18 cellular contexts compared by ENCODE assay signal in genomic region chr7:43076606-43077005, GRCh38. TPM values are rescaled to one million over a fixed set of nuclear protein-coding genes. Genes with fewer than 3 reads are reported as not detected.
DNase-seq lines count a peak whose midpoint lies in the region; ATAC-seq, FAIRE-seq and TF ChIP-seq lines count a peak whose summit lies in the region.
"Had no signal": no experiment of that assay in that cellular context is flagged by ENCODE, and none has a peak within 500 bp of the region (broad histone marks: within the 10 kb centered on the region; RNA-seq: fewer than 3 reads in every experiment).

No MANE protein-coding gene starts in this region.

- H3K9me3 ChIP-seq in GM12878 (replicated peaks; ENCODE audit: control insufficient read depth, insufficient read depth, low read length) (peaks cover 11% of the 10 kb centered on the region), upper lobe of left lung (no peaks in the 10 kb centered on the region)
- H3K9me3 ChIP-seq: BE2C had no signal

- TF ChIP-seq POLR2A in GM12878 (IDR thresholded peaks at IDR 0.05; ENCODE audit: low read depth, low read length) (no peak), upper lobe of left lung (IDR thresholded peaks at IDR 0.05) (no peak)

- TF ChIP-seq RAD21 in GM12878 (IDR thresholded peaks at IDR 0.05; ENCODE audit: insufficient read depth, low read depth, low read length) = no peak

- H3K27ac ChIP-seq in KMS-11 = peak overlapping the region; percentile 93
- peak overlapping the region; percentile 21 for H3K27ac ChIP-seq in GM12878 (ENCODE audit: control insufficient read depth, insufficient read depth)
- no peak overlapping the region for H3K27ac ChIP-seq in upper lobe of left lung
- H3K27ac ChIP-seq: SK-N-MC had no signal

- H3K9ac ChIP-seq in KMS-11 (no peak overlapping the region), GM12878 (ENCODE audit: control insufficient read depth, insufficient read depth, low read length) (no peak overlapping the region)

- peak overlapping the region in 1 of 2 donors; percentile 60 for H3K27ac Mint-ChIP-seq in stimulated activated naive CD8-positive, alpha-beta T cell treated with anti-CD3 and anti-CD28 coated beads, Interleukin-15, amount 100 ng/mL, for 72 hours

- H3K4me2 ChIP-seq in KMS-11 (no peak overlapping the region), GM12878 (ENCODE audit: control insufficient read depth, insufficient read depth) (no peak overlapping the region; the same call in 1 of the 2 replicates)

- no peak for FAIRE-seq in GM12878 (lab: Jason Lieb, UNC)

- H3K27me3 ChIP-seq in KMS-11 (ENCODE audit: insufficient read depth, low read depth) (no peaks in the 10 kb centered on the region), GM12878 (replicated peaks in 1 of 2; ENCODE audit: control insufficient read depth in 2 of 2, insufficient read depth in 2 of 2, low read length in 1 of 2) (no peaks in the 10 kb centered on the region), upper lobe of left lung (no peaks in the 10 kb centered on the region)
- H3K27me3 ChIP-seq: BE2C had no signal

- intact Hi-C loops in GM12878 (cut with micrococcal nuclease; ENCODE audit: unreplicated experiment) = loop anchor here (10.0 kb wide), 1 partner anchor 378 kb away; no protein-coding TSS in a partner anchor

- TF ChIP-seq EP300 in GM12878 (IDR thresholded peaks at IDR 0.05; ENCODE audit: borderline replicate concordance in 1 of 2, control insufficient read depth in 1 of 2, low read depth in 2 of 2, low read length in 2 of 2) (no peak), upper lobe of left lung (IDR thresholded peaks at IDR 0.05) (no peak)

- H3K79me2 ChIP-seq in KMS-11 (ENCODE audit: insufficient read depth, low read depth) (no peaks in the 10 kb centered on the region), GM12878 (ENCODE audit: control insufficient read depth, insufficient read depth, low read length) (no peaks in the 10 kb centered on the region)

- DNase-seq in stimulated activated naive CD8-positive, alpha-beta T cell treated with anti-CD3 and anti-CD28 coated beads, Interleukin-15, amount 100 ng/mL, for 72 hours = no peak
- no peak for DNase-seq in stimulated activated naive CD8-positive, alpha-beta T cell treated with anti-CD3 and anti-CD28 coated beads, Interleukin-15, Interleukin-2, amounts not matched to agents 100 U/mL and 50 U/mL, for 24 hours
- DNase-seq in GM12878 (ENCODE audit: low read depth, low spot score) (no peak), C1 segment of cervical spinal cord (lab: John Stamatoyannopoulos, UW) (no peak), upper lobe of left lung (no peak)
- no peak for DNase-seq in activated effector memory CD4-positive, alpha-beta T cell treated with anti-CD3 and anti-CD28 coated beads, Interleukin-2, amount 50 U/mL, for 16 hours
- DNase-seq: BE2C, DMS 273 treated with DMSO at 0.1 percent for 48 hours, NCI-H1048, NCI-H2107, NCI-H345, NCI-H69 had no signal

- WGBS in GM12878 (ENCODE audit: insufficient coverage, insufficient replicate concordance, low lambda C conversion rate, missing lambda C conversion rate) = 96% methylated on average over 14 of the region's 14 CpGs
- WGBS in upper lobe of left lung, 2 donors = 90 to 93% methylated on average over 14 of the region's 14 CpGs

- H4K20me1 ChIP-seq in KMS-11 (ENCODE audit: insufficient read depth) (no peaks in the 10 kb centered on the region), GM12878 (ENCODE audit: control insufficient read depth, insufficient read depth) (no peaks in the 10 kb centered on the region)

- POLR2A ChIA-PET in GM12878 (lab: Charles Lee) = interaction anchor here (0.7 to 1.5 kb wide), 6 partner anchors 18 to 493 kb away, joined by 3 to 6 read pairs (median 4); no protein-coding TSS in a partner anchor

- CTCF ChIA-PET in GM12878 (lab: Yijun Ruan, JAX) = interaction anchor here (0.8 to 3.6 kb wide), 9 partner anchors 8 to 659 kb away, joined by 3 to 16 read pairs (median 3); no protein-coding TSS in a partner anchor

- H3K9me3 Mint-ChIP-seq in stimulated activated naive CD8-positive, alpha-beta T cell treated with anti-CD3 and anti-CD28 coated beads, Interleukin-15, amount 100 ng/mL, for 72 hours = peaks cover 0 to 11% of the 10 kb centered on the region in 2 donors
- H3K9me3 Mint-ChIP-seq: H9 had no signal

- H3K4me1 ChIP-seq in KMS-11 (ENCODE audit: low read depth, poor library complexity, severe bottlenecking) (peaks cover 58% of the 10 kb centered on the region), GM12878 (ENCODE audit: control insufficient read depth, insufficient read depth, low read length) (peaks cover 13% of the 10 kb centered on the region), upper lobe of left lung (no peaks in the 10 kb centered on the region)
- H3K4me1 ChIP-seq: BE2C had no signal

- peaks cover 50% of the 10 kb centered on the region for H3K27me3 Mint-ChIP-seq in stimulated activated naive CD8-positive, alpha-beta T cell treated with anti-CD3 and anti-CD28 coated beads, Interleukin-15, amount 100 ng/mL, for 72 hours

- in situ Hi-C loops in GM12878 (cut with MboI) = no loop called here

- SMC1A ChIA-PET in GM12878 (lab: Charles Lee; ENCODE audit: uncharacterized antibody, unreplicated experiment) = interaction anchor here (0.7 to 3.8 kb wide), 15 partner anchors 9 to 238 kb away, joined by 3 to 52 read pairs (median 5); no protein-coding TSS in a partner anchor

- no TSS peak for BruUV-seq in GM12878 (replicated peaks; lab: Mats Ljungman, UMichigan)

- no peak overlapping the region for H3K4me3 ChIP-seq in KMS-11 (IDR thresholded peaks at IDR 0.05; ENCODE audit: insufficient read depth, low read depth, low read length)
- no peak overlapping the region for H3K4me3 ChIP-seq in GM12878
- H3K4me3 ChIP-seq in upper lobe of left lung = no peak overlapping the region
- H3K4me3 ChIP-seq: SK-N-MC had no signal

- no peak for TF ChIP-seq CTCF in KMS-11 (conservative IDR thresholded peaks at IDR 0.05; ENCODE audit: low read depth, low read length)
- TF ChIP-seq CTCF in GM12878 (IDR thresholded peaks at IDR 0.05 in 2 of 3, conservative IDR thresholded peaks at IDR 0.05 in 1 of 3; ENCODE audit: control insufficient read depth in 2 of 3, extremely low read depth in 1 of 3, insufficient read depth in 1 of 3, low read depth in 3 of 3, low read length in 3 of 3) = no peak
- no peak for TF ChIP-seq CTCF in upper lobe of left lung (IDR thresholded peaks at IDR 0.05)

- RAD21 ChIA-PET in GM12878 (lab: Charles Lee; ENCODE audit: unreplicated experiment) = interaction anchor here (0.8 to 3.0 kb wide), 7 partner anchors 19 to 144 kb away, joined by 3 to 18 read pairs (median 8); partner anchors contain the start of genes MRPL32 and PSMA2

- no peak overlapping the region for H3K4me3 Mint-ChIP-seq in stimulated activated naive CD8-positive, alpha-beta T cell treated with anti-CD3 and anti-CD28 coated beads, Interleukin-15, amount 100 ng/mL, for 72 hours

- peak; percentile 16 for ATAC-seq in stimulated activated naive CD8-positive, alpha-beta T cell treated with anti-CD3 and anti-CD28 coated beads, Interleukin-15, amount 100 ng/mL, for 72 hours
- no peak for ATAC-seq in stimulated activated naive CD8-positive, alpha-beta T cell treated with anti-CD3 and anti-CD28 coated beads, Interleukin-15, Interleukin-2, amounts not matched to agents 100 U/mL and 50 U/mL, for 24 hours
- no peak for ATAC-seq in GM12878
- no peak for ATAC-seq in upper lobe of left lung (ENCODE audit: low FRiP score in 2 of 2)
- ATAC-seq: Panc1, Right ventricle myocardium inferior had no signal

- H3K4me1 Mint-ChIP-seq in stimulated activated naive CD8-positive, alpha-beta T cell treated with anti-CD3 and anti-CD28 coated beads, Interleukin-15, amount 100 ng/mL, for 72 hours = peaks cover 6% of the 10 kb centered on the region

- H2AFZ ChIP-seq in KMS-11 (ENCODE audit: low read depth) (no peak overlapping the region), GM12878 (ENCODE audit: control insufficient read depth, low read depth, low read length) (no peak overlapping the region)

- H3K36me3 ChIP-seq in KMS-11 (ENCODE audit: insufficient read depth) (no peaks in the 10 kb centered on the region), GM12878 (ENCODE audit: control insufficient read depth in 2 of 2, insufficient read depth in 2 of 2, low read length in 1 of 2) (no peaks in the 10 kb centered on the region), upper lobe of left lung (no peaks in the 10 kb centered on the region)
- H3K36me3 ChIP-seq: BE2C had no signal

TF ChIP-seq in GM12878, 131 proteins besides CTCF, POLR2A, EP300 and RAD21 (continues in another document):
- TF ChIP-seq TCF7 (IDR thresholded peaks at IDR 0.05; ENCODE audit: borderline replicate concordance) (0 out of 2 replicates have a peak, but pooled peaks have one; percentile 4), CREB1 (IDR thresholded peaks at IDR 0.05; ENCODE audit: low read depth) (no peak), KLF5 (IDR thresholded peaks at IDR 0.05; ENCODE audit: partially characterized antibody) (no peak), FOXM1 (IDR thresholded peaks at IDR 0.05; ENCODE audit: low read depth, low read length) (peak; percentile 12; the same call in 1 of the 2 replicates)

RNA-seq across cellular contexts. Expression of gene HECW1, which starts 35.8 kb away (rescaled TPM):
- 12.1 and 14.3 TPM in 2 replicates for total RNA-seq in GM12878 (2013; cell fraction: nucleolus; rRNA removed)
- total RNA-seq in GM12878 (2014; rRNA removed) = under 0.01 and 0.05 TPM in 2 replicates
- total RNA-seq in GM12878 (2014; rRNA removed; fragmentation: Illumina TruSeq; extraction: Trizol) = 0.04 TPM in 1 of 2 replicates, not detected in the other
- total RNA-seq in GM12878 (2021) = 0.21 and 0.31 TPM in 2 replicates
- not detected for polyA plus RNA-seq in GM12878 (2011; ENCODE audit: low read depth)
- polyA plus RNA-seq in GM12878 (2011; rRNA removed) = 0.23 and 0.24 TPM in 2 replicates
- 0.08 and 0.12 TPM in 2 replicates for polyA plus RNA-seq in GM12878 (2011; cell fraction: cytosol; rRNA removed)
- polyA plus RNA-seq in GM12878 (2011; cell fraction: nucleus; rRNA removed) = 0.78 and 1.4 TPM in 2 replicates
- 0.01 TPM in 1 of 2 replicates, not detected in the other for polyA plus RNA-seq in GM12878 (2012)
- polyA plus RNA-seq in GM12878 (2014; fragmentation: Illumina TruSeq; extraction: Trizol) = 0.03 TPM in 1 of 2 replicates, not detected in the other
- under 1 TPM in 1 of 2 experiments, not detected in 1; 0.02 TPM for polyA plus RNA-seq in GM12878 (2014; fragmentation: Nextera tagmentation; extraction: Ambion mirVana)
- 0.06 TPM in 1 of 2 replicates, not detected in the other for polyA plus RNA-seq in GM12878 (2014; rRNA removed)
- polyA plus RNA-seq in GM12878 (2016; fragmentation: Nextera tagmentation; extraction: Ambion mirVana) = not detected
- 0.88 TPM in 2 replicates for polyA minus RNA-seq in GM12878 (2011; rRNA and poly(A)+ RNA removed)
- polyA minus RNA-seq in GM12878 (2011; cell fraction: cytosol; rRNA and poly(A)+ RNA removed) = 0.31 TPM in 1 of 2 replicates, not detected in the other
- polyA minus RNA-seq in GM12878 (2011; cell fraction: nucleus; rRNA and poly(A)+ RNA removed) = 1.8 and 2.8 TPM in 2 replicates
- 1 to 10 TPM in 1 of 6 donors, under 1 TPM in 4, not detected in 1; 0.10 to 1.0 (median 0.76) TPM for total RNA-seq in upper lobe of left lung
- total RNA-seq: HT-29, Right ventricle myocardium inferior had no signal

Comparison
In these comparisons a context has a peak if more than half of its experiments do, and no peak if none do; other contexts are left out.
1. H3K27ac ChIP-seq: peak in KMS-11 (single experiment) and GM12878 (single experiment); none in upper lobe of left lung (0 of 4).